8 cellular contexts compared by ENCODE assay signal in genomic region chr10:49115015-49115795, GRCh38. TPM values are rescaled to one million over a fixed set of nuclear protein-coding genes. Genes with fewer than 3 reads are reported as not detected.
DNase-seq lines count a peak whose midpoint lies in the region; ATAC-seq, FAIRE-seq and TF ChIP-seq lines count a peak whose summit lies in the region.

Gene VSTM4 (minus strand): TSS chr10:49115522. CDS start chr10:49115485, 37 bp downstream.

- H3K4me1 ChIP-seq in A549, result no peaks in the 10 kb centered on the region

- H3K9me3 ChIP-seq in A549, result no peaks in the 10 kb centered on the region

- TF ChIP-seq EP300 in A549 (IDR thresholded peaks at IDR 0.05), result no peak

- TF ChIP-seq CTCF in A549 (IDR thresholded peaks at IDR 0.05) (no peak; the same call in 1 of the 3 replicates), astrocyte of the cerebellum (IDR thresholded peaks at IDR 0.05; ENCODE audit: low read depth, low read length, missing control alignments) (no peak)

- POLR2A ChIA-PET in A549 (lab: Yijun Ruan, JAX), result no interaction called here

- ATAC-seq in A549, result peak; percentile 51 to 55; a peak in 5 of 6 replicates
- ATAC-seq in sciatic nerve, result peak; percentile 52
- ATAC-seq in activated CD4-positive, CD25-positive, alpha-beta regulatory T cell treated with anti-CD3 and anti-CD28 coated beads, Interleukin-2, amount 50 U/mL, for 24 hours, result no peak

- no peak for TF ChIP-seq RAD21 in A549 (conservative IDR thresholded peaks at IDR 0.05 in 1 of 2, IDR thresholded peaks at IDR 0.05 in 1 of 2)

- intact Hi-C loops in sciatic nerve (cut with DNase I), result no loop called here

- peak within 1 kb of the TSS; percentile 50 to 81; a peak in 5 of 6 replicates for H3K27ac ChIP-seq in A549

- no peak for TF ChIP-seq POLR2A in A549 (IDR thresholded peaks at IDR 0.05; ENCODE audit: low read length)
- TF ChIP-seq POLR2A in H54 (IDR thresholded peaks at IDR 0.05; ENCODE audit: low read depth, low read length), result peak; percentile 45; the same call in 1 of the 2 replicates

- no peak for FAIRE-seq in A549 (lab: Jason Lieb, UNC)
- no peak for FAIRE-seq in H54 (lab: Jason Lieb, UNC)

- DNase-seq in A549 (ENCODE audit: low read depth in 1 of 2, low spot score in 1 of 2), result no peak
- DNase-seq in H54 (ENCODE audit: insufficient read length, low spot score), result no peak
- DNase-seq in astrocyte of the cerebellum (ENCODE audit: low read depth), result peak; percentile 33
- peak; percentile 9 for DNase-seq in iPS DF 4.7 (ENCODE audit: extremely low read depth, low spot score)
- DNase-seq in sciatic nerve (ENCODE audit: low spot score), result peak; percentile 65
- DNase-seq in COR-L47 (lab: John Stamatoyannopoulos, UW), result no peak
- DNase-seq in Kasumi-1 (lab: John Stamatoyannopoulos, UW), result no peak

- CTCF ChIA-PET in A549 (lab: Yijun Ruan, JAX), result no interaction called here

- peak within 1 kb of the TSS; percentile 58 for H3K4me3 ChIP-seq in A549
- H3K4me3 ChIP-seq in astrocyte of the cerebellum (ENCODE audit: low read depth, low read length), result peak within 1 kb of the TSS; percentile 55

- in situ Hi-C loops in astrocyte of the cerebellum (cut with HindIII; ENCODE audit: low sequenced_read_pairs), result no loop called here

- H3K4me2 ChIP-seq in A549, result peak within 1 kb of the TSS; percentile 96

- 59% methylated on average over 3 of the region's 95 CpGs for WGBS in A549 (ENCODE audit: missing lambda C conversion rate)

TF ChIP-seq in A549, 52 proteins besides CTCF, POLR2A, EP300 and RAD21:
- no peak for TF ChIP-seq ATOH8 (CRISPR knock-in tag; IDR thresholded peaks at IDR 0.05; ENCODE audit: low read depth)
- TF ChIP-seq FOSB (CRISPR knock-in tag; IDR thresholded peaks at IDR 0.05), result no peak
- no peak for TF ChIP-seq BCL3 (IDR thresholded peaks at IDR 0.05)
- no peak for TF ChIP-seq HOXA7 (CRISPR knock-in tag; IDR thresholded peaks at IDR 0.05)
- TF ChIP-seq RNF2 (IDR thresholded peaks at IDR 0.05; ENCODE audit: borderline replicate concordance, low read depth), result no peak
- TF ChIP-seq POLR2AphosphoS2 (conservative IDR thresholded peaks at IDR 0.05; ENCODE audit: low read length), result no peak
- no peak for TF ChIP-seq ELK1 (IDR thresholded peaks at IDR 0.05; ENCODE audit: low read depth, low read length)
- TF ChIP-seq ESRRA (IDR thresholded peaks at IDR 0.05; ENCODE audit: borderline replicate concordance, low read length), result no peak
- TF ChIP-seq NFE2L2 (conservative IDR thresholded peaks at IDR 0.05; ENCODE audit: low read length), result no peak
- TF ChIP-seq HDAC2 (IDR thresholded peaks at IDR 0.05), result no peak
- TF ChIP-seq RCOR1 (IDR thresholded peaks at IDR 0.05; ENCODE audit: low read depth, low read length), result no peak
- no peak for TF ChIP-seq USF2 (IDR thresholded peaks at IDR 0.05)
- TF ChIP-seq HEYL (CRISPR knock-in tag; IDR thresholded peaks at IDR 0.05), result no peak
- TF ChIP-seq REST (IDR thresholded peaks at IDR 0.05), result no peak
- no peak for TF ChIP-seq BHLHE40 (IDR thresholded peaks at IDR 0.05; ENCODE audit: low read depth, low read length)

RNA-seq across cellular contexts. Expression of gene VSTM4, which starts in this region (rescaled TPM):
- polyA plus RNA-seq in A549 (2011; rRNA removed) (0.18 and 0.21 TPM in 2 replicates), A549 (2017; fragmentation: RNase III; extraction: RNeasy Plus Mini Kit Qiagen cat#74134 plus additional on column Dnase treatment) (0.22 to 0.53 TPM (median 0.41 TPM) in 3 replicates)
- polyA plus RNA-seq in A549 (2012; cell fraction: cytosol; rRNA removed), result 0.11 and 0.13 TPM in 2 replicates
- polyA plus RNA-seq in A549 (2012; cell fraction: nucleus; rRNA removed), result 0.07 and 0.17 TPM in 2 replicates
- polyA minus RNA-seq in A549 (2011; rRNA and poly(A)+ RNA removed), result 0.04 and 0.15 TPM in 2 replicates
- 16.4 TPM for total RNA-seq in sciatic nerve

Comparison
In these comparisons a context has a peak if more than half of its experiments do, and no peak if none do; other contexts are left out.
1. Peak in ATAC-seq, H3K4me3 ChIP-seq, H3K27ac ChIP-seq and H3K4me2 ChIP-seq in A549; RNA of the gene not detected or under 1 TPM.
2. DNase-seq: peak in astrocyte of the cerebellum (single experiment), iPS DF 4.7 (single experiment) and sciatic nerve (single experiment); none in A549 (0 of 2), H54 (single experiment), COR-L47 (single experiment) and Kasumi-1 (0 of 2).